ENCODE assay signal across 1 cellular context in the genomic region with DNA sequence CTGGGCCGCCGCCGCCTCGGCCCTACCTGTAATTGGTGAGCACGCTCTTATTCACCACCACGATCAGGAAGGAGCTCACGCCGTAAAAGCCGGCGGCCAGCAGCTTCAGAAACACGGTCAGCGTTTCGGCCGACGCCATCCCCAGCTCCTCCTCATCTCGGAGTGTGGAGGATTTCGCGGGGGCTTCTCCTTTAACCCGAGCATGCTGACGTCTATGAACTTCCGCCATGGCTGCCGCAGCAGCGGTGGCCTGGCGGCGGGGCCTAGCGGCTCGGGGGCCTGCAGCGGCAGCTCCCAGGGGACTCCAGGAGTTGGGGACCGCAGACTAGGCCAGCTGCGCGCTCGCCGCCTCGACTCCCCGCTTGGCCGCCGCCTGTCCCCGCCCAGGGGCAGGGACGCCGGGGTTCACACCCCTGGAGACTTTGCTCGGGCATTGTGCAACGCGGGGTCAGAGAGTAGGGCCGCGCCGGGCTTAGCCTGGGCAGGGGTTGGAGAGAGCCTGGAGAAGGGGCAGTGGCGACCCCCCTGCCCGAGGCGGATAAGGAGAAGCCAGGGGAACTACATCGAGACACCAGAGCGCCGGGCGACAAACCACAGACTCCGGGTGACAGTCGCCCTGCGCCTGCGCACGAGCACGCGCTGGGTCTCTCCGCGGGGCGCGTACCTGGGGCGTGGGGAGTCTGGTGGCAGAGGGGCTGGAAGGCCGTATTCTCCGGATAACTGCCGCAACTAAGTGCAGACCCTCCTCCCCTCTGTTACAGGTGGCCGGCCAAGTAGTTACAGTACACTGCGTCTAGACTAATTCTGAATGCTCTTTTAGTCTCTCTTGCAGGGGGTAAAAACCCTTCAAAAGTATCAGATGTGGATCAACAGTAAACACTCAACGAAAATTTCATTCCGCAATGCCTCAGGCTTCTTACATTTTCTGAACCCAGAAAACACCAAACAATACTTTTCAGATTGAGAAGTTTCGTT.
TF ChIP-seq lines count a peak whose summit lies in the region.

TSS of gene SLC35D1 (minus strand) at position 364 of the 975 bp plus-strand sequence. CDS start at position 229, 135 bp downstream.

TF ChIP-seq in HepG2, 621 proteins besides CTCF, POLR2A, EP300 and RAD21 (continued from another document and continues in another):
- 0 out of 2 replicates have a peak, but pooled peaks have one; percentile 71 for TF ChIP-seq ZNF224 (CRISPR knock-in tag; IDR thresholded peaks at IDR 0.05)
- TF ChIP-seq ZNF251 (CRISPR knock-in tag; IDR thresholded peaks at IDR 0.05), result no peak
- TF ChIP-seq NR1H2 (CRISPR knock-in tag; IDR thresholded peaks at IDR 0.05; ENCODE audit: borderline replicate concordance, low read depth), result no peak
- TF ChIP-seq, protein P1, sequence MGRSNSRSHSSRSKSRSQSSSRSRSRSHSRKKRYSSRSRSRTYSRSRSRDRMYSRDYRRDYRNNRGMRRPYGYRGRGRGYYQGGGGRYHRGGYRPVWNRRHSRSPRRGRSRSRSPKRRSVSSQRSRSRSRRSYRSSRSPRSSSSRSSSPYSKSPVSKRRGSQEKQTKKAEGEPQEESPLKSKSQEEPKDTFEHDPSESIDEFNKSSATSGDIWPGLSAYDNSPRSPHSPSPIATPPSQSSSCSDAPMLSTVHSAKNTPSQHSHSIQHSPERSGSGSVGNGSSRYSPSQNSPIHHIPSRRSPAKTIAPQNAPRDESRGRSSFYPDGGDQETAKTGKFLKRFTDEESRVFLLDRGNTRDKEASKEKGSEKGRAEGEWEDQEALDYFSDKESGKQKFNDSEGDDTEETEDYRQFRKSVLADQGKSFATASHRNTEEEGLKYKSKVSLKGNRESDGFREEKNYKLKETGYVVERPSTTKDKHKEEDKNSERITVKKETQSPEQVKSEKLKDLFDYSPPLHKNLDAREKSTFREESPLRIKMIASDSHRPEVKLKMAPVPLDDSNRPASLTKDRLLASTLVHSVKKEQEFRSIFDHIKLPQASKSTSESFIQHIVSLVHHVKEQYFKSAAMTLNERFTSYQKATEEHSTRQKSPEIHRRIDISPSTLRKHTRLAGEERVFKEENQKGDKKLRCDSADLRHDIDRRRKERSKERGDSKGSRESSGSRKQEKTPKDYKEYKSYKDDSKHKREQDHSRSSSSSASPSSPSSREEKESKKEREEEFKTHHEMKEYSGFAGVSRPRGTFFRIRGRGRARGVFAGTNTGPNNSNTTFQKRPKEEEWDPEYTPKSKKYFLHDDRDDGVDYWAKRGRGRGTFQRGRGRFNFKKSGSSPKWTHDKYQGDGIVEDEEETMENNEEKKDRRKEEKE (IDR thresholded peaks at IDR 0.05), result no peak
- TF ChIP-seq, protein P2, sequence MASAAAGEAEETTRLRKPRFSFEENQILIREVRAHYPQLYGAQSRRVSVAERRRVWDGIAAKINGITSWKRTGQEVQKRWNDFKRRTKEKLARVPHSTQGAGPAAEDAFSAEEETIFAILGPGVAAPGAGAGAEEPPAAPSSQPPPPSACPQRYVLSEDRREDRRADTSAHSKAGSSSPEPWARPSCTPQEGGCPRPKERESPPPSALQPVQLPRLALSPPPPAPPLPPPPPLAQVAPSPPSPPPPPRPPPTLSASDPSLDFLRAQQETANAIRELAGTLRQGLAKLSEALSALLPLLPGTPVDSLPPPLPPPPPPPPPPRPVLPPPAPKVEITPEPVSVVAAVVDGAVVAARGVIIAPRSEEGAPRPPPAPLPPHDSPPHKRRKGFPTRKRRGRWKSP (CRISPR knock-in tag; IDR thresholded peaks at IDR 0.05), result peak; percentile 77; the same call in 1 of the 2 replicates
- TF ChIP-seq KDM3A (CRISPR knock-in tag; IDR thresholded peaks at IDR 0.05; ENCODE audit: low read depth), result peak; percentile 63; the same call in 1 of the 2 replicates
- peak; percentile 63 for TF ChIP-seq AGO1 (IDR thresholded peaks at IDR 0.05; ENCODE audit: low read depth, low read length, poor library complexity, severe bottlenecking)
- TF ChIP-seq GFI1 (CRISPR knock-in tag; IDR thresholded peaks at IDR 0.05; ENCODE audit: borderline replicate concordance), result peak; percentile 52; the same call in 1 of the 2 replicates
- peak; percentile 79; the same call in 1 of the 2 replicates for TF ChIP-seq ZNF564 (CRISPR knock-in tag; IDR thresholded peaks at IDR 0.05)
- peak; percentile 86; the same call in 1 of the 2 replicates for TF ChIP-seq SALL1 (CRISPR knock-in tag; IDR thresholded peaks at IDR 0.05)
- no peak for TF ChIP-seq U2AF2 (IDR thresholded peaks at IDR 0.05; ENCODE audit: low read depth, low read length)
- TF ChIP-seq, protein P3, sequence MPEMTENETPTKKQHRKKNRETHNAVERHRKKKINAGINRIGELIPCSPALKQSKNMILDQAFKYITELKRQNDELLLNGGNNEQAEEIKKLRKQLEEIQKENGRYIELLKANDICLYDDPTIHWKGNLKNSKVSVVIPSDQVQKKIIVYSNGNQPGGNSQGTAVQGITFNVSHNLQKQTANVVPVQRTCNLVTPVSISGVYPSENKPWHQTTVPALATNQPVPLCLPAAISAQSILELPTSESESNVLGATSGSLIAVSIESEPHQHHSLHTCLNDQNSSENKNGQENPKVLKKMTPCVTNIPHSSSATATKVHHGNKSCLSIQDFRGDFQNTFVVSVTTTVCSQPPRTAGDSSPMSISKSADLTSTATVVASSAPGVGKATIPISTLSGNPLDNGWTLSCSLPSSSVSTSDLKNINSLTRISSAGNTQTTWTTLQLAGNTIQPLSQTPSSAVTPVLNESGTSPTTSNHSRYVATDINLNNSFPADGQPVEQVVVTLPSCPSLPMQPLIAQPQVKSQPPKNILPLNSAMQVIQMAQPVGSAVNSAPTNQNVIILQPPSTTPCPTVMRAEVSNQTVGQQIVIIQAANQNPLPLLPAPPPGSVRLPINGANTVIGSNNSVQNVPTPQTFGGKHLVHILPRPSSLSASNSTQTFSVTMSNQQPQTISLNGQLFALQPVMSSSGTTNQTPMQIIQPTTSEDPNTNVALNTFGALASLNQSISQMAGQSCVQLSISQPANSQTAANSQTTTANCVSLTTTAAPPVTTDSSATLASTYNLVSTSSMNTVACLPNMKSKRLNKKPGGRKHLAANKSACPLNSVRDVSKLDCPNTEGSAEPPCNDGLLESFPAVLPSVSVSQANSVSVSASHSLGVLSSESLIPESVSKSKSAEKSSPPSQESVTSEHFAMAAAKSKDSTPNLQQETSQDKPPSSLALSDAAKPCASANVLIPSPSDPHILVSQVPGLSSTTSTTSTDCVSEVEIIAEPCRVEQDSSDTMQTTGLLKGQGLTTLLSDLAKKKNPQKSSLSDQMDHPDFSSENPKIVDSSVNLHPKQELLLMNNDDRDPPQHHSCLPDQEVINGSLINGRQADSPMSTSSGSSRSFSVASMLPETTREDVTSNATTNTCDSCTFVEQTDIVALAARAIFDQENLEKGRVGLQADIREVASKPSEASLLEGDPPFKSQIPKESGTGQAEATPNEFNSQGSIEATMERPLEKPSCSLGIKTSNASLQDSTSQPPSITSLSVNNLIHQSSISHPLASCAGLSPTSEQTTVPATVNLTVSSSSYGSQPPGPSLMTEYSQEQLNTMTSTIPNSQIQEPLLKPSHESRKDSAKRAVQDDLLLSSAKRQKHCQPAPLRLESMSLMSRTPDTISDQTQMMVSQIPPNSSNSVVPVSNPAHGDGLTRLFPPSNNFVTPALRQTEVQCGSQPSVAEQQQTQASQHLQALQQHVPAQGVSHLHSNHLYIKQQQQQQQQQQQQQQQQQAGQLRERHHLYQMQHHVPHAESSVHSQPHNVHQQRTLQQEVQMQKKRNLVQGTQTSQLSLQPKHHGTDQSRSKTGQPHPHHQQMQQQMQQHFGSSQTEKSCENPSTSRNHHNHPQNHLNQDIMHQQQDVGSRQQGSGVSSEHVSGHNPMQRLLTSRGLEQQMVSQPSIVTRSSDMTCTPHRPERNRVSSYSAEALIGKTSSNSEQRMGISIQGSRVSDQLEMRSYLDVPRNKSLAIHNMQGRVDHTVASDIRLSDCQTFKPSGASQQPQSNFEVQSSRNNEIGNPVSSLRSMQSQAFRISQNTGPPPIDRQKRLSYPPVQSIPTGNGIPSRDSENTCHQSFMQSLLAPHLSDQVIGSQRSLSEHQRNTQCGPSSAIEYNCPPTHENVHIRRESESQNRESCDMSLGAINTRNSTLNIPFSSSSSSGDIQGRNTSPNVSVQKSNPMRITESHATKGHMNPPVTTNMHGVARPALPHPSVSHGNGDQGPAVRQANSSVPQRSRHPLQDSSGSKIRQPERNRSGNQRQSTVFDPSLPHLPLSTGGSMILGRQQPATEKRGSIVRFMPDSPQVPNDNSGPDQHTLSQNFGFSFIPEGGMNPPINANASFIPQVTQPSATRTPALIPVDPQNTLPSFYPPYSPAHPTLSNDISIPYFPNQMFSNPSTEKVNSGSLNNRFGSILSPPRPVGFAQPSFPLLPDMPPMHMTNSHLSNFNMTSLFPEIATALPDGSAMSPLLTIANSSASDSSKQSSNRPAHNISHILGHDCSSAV (CRISPR knock-in tag; IDR thresholded peaks at IDR 0.05; ENCODE audit: borderline replicate concordance), result no peak
- TF ChIP-seq ZSCAN21 (CRISPR knock-in tag; IDR thresholded peaks at IDR 0.05; ENCODE audit: borderline replicate concordance), result peak; percentile 30; the same call in 1 of the 2 replicates
- TF ChIP-seq ZNF501 (CRISPR knock-in tag; IDR thresholded peaks at IDR 0.05), result peak; percentile 92
- TF ChIP-seq FUBP1 (CRISPR knock-in tag; IDR thresholded peaks at IDR 0.05; ENCODE audit: borderline replicate concordance), result no peak
- peak; percentile 93 for TF ChIP-seq ZNF710 (CRISPR knock-in tag; IDR thresholded peaks at IDR 0.05; ENCODE audit: borderline replicate concordance)
- 0 out of 2 replicates have a peak, but pooled peaks have one; percentile 45 for TF ChIP-seq ZNF577 (CRISPR knock-in tag; IDR thresholded peaks at IDR 0.05; ENCODE audit: borderline replicate concordance, low read depth)
- no peak for TF ChIP-seq SNAI1 (CRISPR knock-in tag; IDR thresholded peaks at IDR 0.05; ENCODE audit: borderline replicate concordance)
- TF ChIP-seq HOXD1 (CRISPR knock-in tag; IDR thresholded peaks at IDR 0.05), result 0 out of 2 replicates have a peak, but pooled peaks have one; percentile 23
- TF ChIP-seq, protein P4, sequence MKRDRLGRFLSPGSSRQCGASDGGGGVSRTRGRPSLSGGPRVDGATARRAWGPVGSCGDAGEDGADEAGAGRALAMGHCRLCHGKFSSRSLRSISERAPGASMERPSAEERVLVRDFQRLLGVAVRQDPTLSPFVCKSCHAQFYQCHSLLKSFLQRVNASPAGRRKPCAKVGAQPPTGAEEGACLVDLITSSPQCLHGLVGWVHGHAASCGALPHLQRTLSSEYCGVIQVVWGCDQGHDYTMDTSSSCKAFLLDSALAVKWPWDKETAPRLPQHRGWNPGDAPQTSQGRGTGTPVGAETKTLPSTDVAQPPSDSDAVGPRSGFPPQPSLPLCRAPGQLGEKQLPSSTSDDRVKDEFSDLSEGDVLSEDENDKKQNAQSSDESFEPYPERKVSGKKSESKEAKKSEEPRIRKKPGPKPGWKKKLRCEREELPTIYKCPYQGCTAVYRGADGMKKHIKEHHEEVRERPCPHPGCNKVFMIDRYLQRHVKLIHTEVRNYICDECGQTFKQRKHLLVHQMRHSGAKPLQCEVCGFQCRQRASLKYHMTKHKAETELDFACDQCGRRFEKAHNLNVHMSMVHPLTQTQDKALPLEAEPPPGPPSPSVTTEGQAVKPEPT (CRISPR knock-in tag; IDR thresholded peaks at IDR 0.05; ENCODE audit: low read depth), result peak; percentile 63; the same call in 1 of the 2 replicates
- TF ChIP-seq SRSF9 (IDR thresholded peaks at IDR 0.05; ENCODE audit: borderline replicate concordance, insufficient read depth, low read depth, low read length, poor library complexity, severe bottlenecking), result no peak
- no peak for TF ChIP-seq ZNF557 (CRISPR knock-in tag; IDR thresholded peaks at IDR 0.05)
- peak; percentile 67 for TF ChIP-seq U2AF1 (optimal IDR thresholded peaks at IDR 0.05; ENCODE audit: low read depth, low read length)
